ENCODE assay signal across 1 cellular context in genomic region chr10:86068532-86069337, GRCh38.
TF ChIP-seq lines count a peak whose summit lies in the region.

No MANE protein-coding gene starts in this region.

TF ChIP-seq in GM12878, 131 proteins besides CTCF, POLR2A, EP300 and RAD21:
- TF ChIP-seq CUX1 (IDR thresholded peaks at IDR 0.05; ENCODE audit: insufficient replicate concordance, low read depth, low read length) (no peak), MTA2 (IDR thresholded peaks at IDR 0.05; ENCODE audit: low read depth) (no peak), ZNF274 (IDR thresholded peaks at IDR 0.05; ENCODE audit: insufficient read depth, insufficient read length) (no peak), E2F8 (IDR thresholded peaks at IDR 0.05; ENCODE audit: low read depth, partially characterized antibody) (no peak), BCLAF1 (IDR thresholded peaks at IDR 0.05) (no peak), STAT1 (conservative IDR thresholded peaks at IDR 0.05) (no peak), SMARCA5 (IDR thresholded peaks at IDR 0.05) (no peak)
- TF ChIP-seq, protein P1, sequence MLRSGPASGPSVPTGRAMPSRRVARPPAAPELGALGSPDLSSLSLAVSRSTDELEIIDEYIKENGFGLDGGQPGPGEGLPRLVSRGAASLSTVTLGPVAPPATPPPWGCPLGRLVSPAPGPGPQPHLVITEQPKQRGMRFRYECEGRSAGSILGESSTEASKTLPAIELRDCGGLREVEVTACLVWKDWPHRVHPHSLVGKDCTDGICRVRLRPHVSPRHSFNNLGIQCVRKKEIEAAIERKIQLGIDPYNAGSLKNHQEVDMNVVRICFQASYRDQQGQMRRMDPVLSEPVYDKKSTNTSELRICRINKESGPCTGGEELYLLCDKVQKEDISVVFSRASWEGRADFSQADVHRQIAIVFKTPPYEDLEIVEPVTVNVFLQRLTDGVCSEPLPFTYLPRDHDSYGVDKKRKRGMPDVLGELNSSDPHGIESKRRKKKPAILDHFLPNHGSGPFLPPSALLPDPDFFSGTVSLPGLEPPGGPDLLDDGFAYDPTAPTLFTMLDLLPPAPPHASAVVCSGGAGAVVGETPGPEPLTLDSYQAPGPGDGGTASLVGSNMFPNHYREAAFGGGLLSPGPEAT (IDR thresholded peaks at IDR 0.05; ENCODE audit: low read depth) = no peak
